Comparison of ENCODE assay signal across 24 cellular contexts in the genomic region with DNA sequence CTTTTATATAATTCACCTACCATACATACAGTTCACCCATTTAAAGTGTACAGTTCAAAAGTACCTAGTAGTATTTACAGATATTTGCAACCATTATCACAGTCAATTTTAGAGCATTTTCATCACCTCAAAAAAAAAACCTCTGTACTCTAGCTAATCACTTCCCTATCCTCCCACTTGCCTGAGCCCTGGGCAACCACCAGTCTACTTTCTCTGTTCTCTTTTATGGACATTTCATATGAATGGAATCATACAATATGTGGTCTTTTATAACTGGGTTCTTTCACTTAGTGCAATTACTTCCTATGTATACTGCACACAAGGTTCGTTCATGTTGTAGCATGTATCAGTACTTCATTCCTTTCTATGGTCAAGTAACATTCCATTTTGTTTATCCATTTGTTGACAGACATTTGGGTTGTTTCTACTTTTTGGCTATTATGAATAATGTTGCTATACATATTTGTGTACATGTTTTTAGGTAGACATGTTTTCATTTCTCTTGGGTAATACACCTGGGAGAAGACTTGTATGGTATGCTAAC.
"Had no signal": no experiment of that assay in that cellular context is flagged by ENCODE, and none has a peak within 500 bp of the region (broad histone marks: within the 10 kb centered on the region; RNA-seq: fewer than 3 reads in every experiment).

No MANE protein-coding gene starts in this region.

- H3K4me3 Mint-ChIP-seq: activated CD4-positive, alpha-beta memory T cell treated with anti-CD3 and anti-CD28 coated beads for 36 hours; activated CD4-positive, alpha-beta T cell treated with anti-CD3 and anti-CD28 coated beads, Interleukin-2, amount 10 ng/mL, durations not matched to agents 24 days and 14 days; activated naive CD8-positive, alpha-beta T cell; natural killer cell; neural progenitor cell had no signal

- DNase-seq: activated CD4-positive, alpha-beta memory T cell treated with anti-CD3 and anti-CD28 coated beads for 36 hours; activated CD4-positive, alpha-beta T cell treated with anti-CD3 and anti-CD28 coated beads, Interleukin-2, amount 10 ng/mL, durations not matched to agents 24 days and 14 days; activated CD4-positive, CD25-positive, alpha-beta regulatory T cell treated with anti-CD3 and anti-CD28 coated beads, Interleukin-2, amount 50 U/mL, for 72 hours; activated effector memory CD4-positive, alpha-beta T cell treated with Interleukin-2 at 50 U/mL for 16 hours; activated naive CD4-positive, alpha-beta T cell treated with Interleukin-2 at 50 U/mL for 16 hours; activated T-cell treated with anti-CD3 and anti-CD28 coated beads, Interleukin-2, amount 50 U/mL, for 48 hours; cerebellar nuclear complex; colonic mucosa; effector CD8-positive, alpha-beta T cell; erythroblast; hippocampal formation; kidney; mesenchymal stem cell; natural killer cell; right cardiac atrium; spleen; stimulated activated naive CD8-positive, alpha-beta T cell treated with anti-CD3 and anti-CD28 coated beads, Interleukin-15, Interleukin-2, amounts not matched to agents 100 U/mL and 50 U/mL, for 24 hours; testis; transverse colon had no signal

- H3K9me3 ChIP-seq: colonic mucosa, spleen, testis, transverse colon had no signal

- H3K9ac ChIP-seq: neural progenitor cell had no signal

- H3K36me3 ChIP-seq: colonic mucosa had no signal

- H3K4me2 ChIP-seq: neural progenitor cell had no signal

- H3K27ac Mint-ChIP-seq: activated CD4-positive, alpha-beta memory T cell treated with anti-CD3 and anti-CD28 coated beads for 36 hours; activated CD4-positive, alpha-beta T cell treated with anti-CD3 and anti-CD28 coated beads, Interleukin-2, amount 10 ng/mL, durations not matched to agents 24 days and 14 days; activated naive CD8-positive, alpha-beta T cell; neural progenitor cell had no signal

- H3K4me1 Mint-ChIP-seq: neural progenitor cell had no signal

- H3K9me3 Mint-ChIP-seq: activated CD4-positive, alpha-beta memory T cell treated with anti-CD3 and anti-CD28 coated beads for 36 hours; activated CD4-positive, alpha-beta T cell treated with anti-CD3 and anti-CD28 coated beads, Interleukin-2, amount 10 ng/mL, durations not matched to agents 24 days and 14 days; natural killer cell; neural progenitor cell had no signal

- H3K27me3 ChIP-seq: cardiac muscle cell, colonic mucosa, neural progenitor cell, spleen, testis, transverse colon had no signal

- H3K4me3 ChIP-seq: cardiac muscle cell, colonic mucosa, neural progenitor cell, spleen, testis, transverse colon had no signal

- ATAC-seq: natural killer cell; right cardiac atrium; stimulated activated naive CD8-positive, alpha-beta T cell treated with anti-CD3 and anti-CD28 coated beads, Interleukin-15, Interleukin-2, amounts not matched to agents 100 U/mL and 50 U/mL, for 24 hours had no signal

- FAIRE-seq: endometrium, kidney, urothelium cell line had no signal

- H3K27me3 Mint-ChIP-seq: activated CD4-positive, alpha-beta memory T cell treated with anti-CD3 and anti-CD28 coated beads for 36 hours; activated CD4-positive, alpha-beta T cell treated with anti-CD3 and anti-CD28 coated beads, Interleukin-2, amount 10 ng/mL, durations not matched to agents 24 days and 14 days; activated naive CD8-positive, alpha-beta T cell had no signal

- H3K27ac ChIP-seq: colonic mucosa, neural progenitor cell, spleen, testis, transverse colon had no signal

- H3K4me1 ChIP-seq: colonic mucosa, neural progenitor cell, spleen, testis, transverse colon had no signal

- H2AFZ ChIP-seq: neural progenitor cell had no signal
